ENCODE assay signal across 1 cellular context in the genomic region with DNA sequence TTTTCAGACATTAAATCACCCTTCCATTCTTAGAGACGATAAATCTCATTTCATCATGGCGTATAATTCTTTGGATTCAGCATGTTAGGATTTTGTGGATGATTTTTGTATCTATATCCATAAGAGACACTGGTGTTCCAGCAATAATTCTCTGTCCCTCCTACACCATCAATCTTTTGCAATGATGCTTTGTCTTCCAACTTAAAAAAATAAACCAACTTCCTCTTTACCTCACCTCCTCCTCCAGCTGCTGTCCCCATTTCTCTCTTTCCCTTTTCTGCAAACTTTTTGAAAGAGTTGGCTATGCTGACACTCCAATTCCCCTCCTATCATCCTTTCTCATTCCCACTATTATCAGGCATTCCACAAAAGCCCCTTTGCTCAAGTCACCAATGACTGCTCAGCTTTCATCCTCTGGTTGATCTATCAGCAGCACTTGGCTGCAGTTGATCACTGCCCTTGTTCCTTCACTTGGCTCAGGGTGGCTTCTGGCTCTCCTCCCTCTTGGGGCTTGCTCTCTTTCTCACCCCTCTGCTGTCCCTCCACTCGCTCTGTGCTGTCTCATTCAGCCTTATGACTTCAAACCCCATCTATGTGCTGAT.
A peak's percentile ranks its signal among the peaks of the same experiment; 100 is the strongest.
TF ChIP-seq lines count a peak whose summit lies in the region.

No MANE protein-coding gene starts in this region.

TF ChIP-seq in K562, 482 proteins besides CTCF, POLR2A, EP300 and RAD21 (continued from another document):
- TF ChIP-seq, protein P1, sequence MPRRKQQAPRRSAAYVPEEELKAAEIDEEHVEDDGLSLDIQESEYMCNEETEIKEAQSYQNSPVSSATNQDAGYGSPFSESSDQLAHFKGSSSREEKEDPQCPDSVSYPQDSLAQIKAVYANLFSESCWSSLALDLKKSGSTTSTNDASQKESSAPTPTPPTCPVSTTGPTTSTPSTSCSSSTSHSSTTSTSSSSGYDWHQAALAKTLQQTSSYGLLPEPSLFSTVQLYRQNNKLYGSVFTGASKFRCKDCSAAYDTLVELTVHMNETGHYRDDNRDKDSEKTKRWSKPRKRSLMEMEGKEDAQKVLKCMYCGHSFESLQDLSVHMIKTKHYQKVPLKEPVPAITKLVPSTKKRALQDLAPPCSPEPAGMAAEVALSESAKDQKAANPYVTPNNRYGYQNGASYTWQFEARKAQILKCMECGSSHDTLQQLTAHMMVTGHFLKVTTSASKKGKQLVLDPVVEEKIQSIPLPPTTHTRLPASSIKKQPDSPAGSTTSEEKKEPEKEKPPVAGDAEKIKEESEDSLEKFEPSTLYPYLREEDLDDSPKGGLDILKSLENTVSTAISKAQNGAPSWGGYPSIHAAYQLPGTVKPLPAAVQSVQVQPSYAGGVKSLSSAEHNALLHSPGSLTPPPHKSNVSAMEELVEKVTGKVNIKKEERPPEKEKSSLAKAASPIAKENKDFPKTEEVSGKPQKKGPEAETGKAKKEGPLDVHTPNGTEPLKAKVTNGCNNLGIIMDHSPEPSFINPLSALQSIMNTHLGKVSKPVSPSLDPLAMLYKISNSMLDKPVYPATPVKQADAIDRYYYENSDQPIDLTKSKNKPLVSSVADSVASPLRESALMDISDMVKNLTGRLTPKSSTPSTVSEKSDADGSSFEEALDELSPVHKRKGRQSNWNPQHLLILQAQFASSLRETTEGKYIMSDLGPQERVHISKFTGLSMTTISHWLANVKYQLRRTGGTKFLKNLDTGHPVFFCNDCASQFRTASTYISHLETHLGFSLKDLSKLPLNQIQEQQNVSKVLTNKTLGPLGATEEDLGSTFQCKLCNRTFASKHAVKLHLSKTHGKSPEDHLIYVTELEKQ (CRISPR knock-in tag; IDR thresholded peaks at IDR 0.05): no peak
- TF ChIP-seq SMARCE1 (IDR thresholded peaks at IDR 0.05) (peak; percentile 43; the same call in 1 of the 2 replicates), NBN (IDR thresholded peaks at IDR 0.05; ENCODE audit: low read depth) (0 out of 2 replicates have a peak, but pooled peaks have one; percentile 18), HDAC3 (IDR thresholded peaks at IDR 0.05; ENCODE audit: borderline replicate concordance, partially characterized antibody) (no peak), ZNF316 (IDR thresholded peaks at IDR 0.05) (peak; percentile 21; the same call in 1 of the 2 replicates), SPI1 (IDR thresholded peaks at IDR 0.05; ENCODE audit: borderline replicate concordance, low read depth, low read length) (peak; percentile 64)
- TF ChIP-seq, protein P2, sequence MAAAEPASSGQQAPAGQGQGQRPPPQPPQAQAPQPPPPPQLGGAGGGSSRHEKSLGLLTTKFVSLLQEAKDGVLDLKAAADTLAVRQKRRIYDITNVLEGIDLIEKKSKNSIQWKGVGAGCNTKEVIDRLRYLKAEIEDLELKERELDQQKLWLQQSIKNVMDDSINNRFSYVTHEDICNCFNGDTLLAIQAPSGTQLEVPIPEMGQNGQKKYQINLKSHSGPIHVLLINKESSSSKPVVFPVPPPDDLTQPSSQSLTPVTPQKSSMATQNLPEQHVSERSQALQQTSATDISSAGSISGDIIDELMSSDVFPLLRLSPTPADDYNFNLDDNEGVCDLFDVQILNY (CRISPR knock-in tag; IDR thresholded peaks at IDR 0.05): no peak
- TF ChIP-seq, protein P3, sequence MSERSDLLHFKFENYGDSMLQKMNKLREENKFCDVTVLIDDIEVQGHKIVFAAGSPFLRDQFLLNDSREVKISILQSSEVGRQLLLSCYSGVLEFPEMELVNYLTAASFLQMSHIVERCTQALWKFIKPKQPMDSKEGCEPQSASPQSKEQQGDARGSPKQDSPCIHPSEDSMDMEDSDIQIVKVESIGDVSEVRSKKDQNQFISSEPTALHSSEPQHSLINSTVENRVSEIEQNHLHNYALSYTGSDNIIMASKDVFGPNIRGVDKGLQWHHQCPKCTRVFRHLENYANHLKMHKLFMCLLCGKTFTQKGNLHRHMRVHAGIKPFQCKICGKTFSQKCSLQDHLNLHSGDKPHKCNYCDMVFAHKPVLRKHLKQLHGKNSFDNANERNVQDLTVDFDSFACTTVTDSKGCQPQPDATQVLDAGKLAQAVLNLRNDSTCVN (CRISPR knock-in tag; IDR thresholded peaks at IDR 0.05): peak; percentile 48; the same call in 1 of the 2 replicates
